ENCODE assay signal across 1 cellular context in genomic region chr12:109115758-109116610, GRCh38.
TF ChIP-seq lines count a peak whose summit lies in the region.

TSS of gene ACACB (plus strand) at chr12:109116587. CDS start at chr12:109139406, 22,819 bp downstream.

TF ChIP-seq in HepG2, 621 proteins besides CTCF, POLR2A, EP300 and RAD21 (continued from another document and continues in another):
- TF ChIP-seq ZNF784 (CRISPR knock-in tag; IDR thresholded peaks at IDR 0.05; ENCODE audit: borderline replicate concordance) = peak; percentile 52; the same call in 1 of the 2 replicates
- TF ChIP-seq HOMEZ (CRISPR knock-in tag; IDR thresholded peaks at IDR 0.05; ENCODE audit: low read depth) = no peak
- no peak for TF ChIP-seq ZNF337 (CRISPR knock-in tag; IDR thresholded peaks at IDR 0.05; ENCODE audit: borderline replicate concordance, low read depth)
- TF ChIP-seq ZSCAN22 (CRISPR knock-in tag; IDR thresholded peaks at IDR 0.05) = no peak
- TF ChIP-seq SNAPC4 (CRISPR knock-in tag; IDR thresholded peaks at IDR 0.05) = no peak
- no peak for TF ChIP-seq ZNF20 (CRISPR knock-in tag; IDR thresholded peaks at IDR 0.05)
- peak; percentile 62 for TF ChIP-seq ZNF883 (CRISPR knock-in tag; IDR thresholded peaks at IDR 0.05; ENCODE audit: not compliant biosample characterization)
- TF ChIP-seq FOXK1 (CRISPR knock-in tag; IDR thresholded peaks at IDR 0.05; ENCODE audit: borderline replicate concordance, low read depth) = peak; percentile 44; the same call in 1 of the 2 replicates
- TF ChIP-seq ZNF10 (CRISPR knock-in tag; IDR thresholded peaks at IDR 0.05; ENCODE audit: borderline replicate concordance, low read depth) = no peak
- TF ChIP-seq MED13 (CRISPR knock-in tag; IDR thresholded peaks at IDR 0.05) = no peak
- no peak for TF ChIP-seq SCMH1 (CRISPR knock-in tag; IDR thresholded peaks at IDR 0.05; ENCODE audit: borderline replicate concordance)
- TF ChIP-seq ZNF878 (CRISPR knock-in tag; IDR thresholded peaks at IDR 0.05) = no peak
- no peak for TF ChIP-seq HNRNPL (IDR thresholded peaks at IDR 0.05; ENCODE audit: low read depth, low read length)
- TF ChIP-seq CREB1 (IDR thresholded peaks at IDR 0.05) = no peak
- TF ChIP-seq CREB1 (CRISPR knock-in tag; IDR thresholded peaks at IDR 0.05) = peak; percentile 60; the same call in 1 of the 2 replicates
- no peak for TF ChIP-seq FOXM1 (CRISPR knock-in tag; IDR thresholded peaks at IDR 0.05)
- no peak for TF ChIP-seq PHF5A (CRISPR knock-in tag; IDR thresholded peaks at IDR 0.05; ENCODE audit: low read depth, unreplicated experiment)
- TF ChIP-seq TRIM22 (IDR thresholded peaks at IDR 0.05) = no peak
- no peak for TF ChIP-seq ZNF572 (CRISPR knock-in tag; IDR thresholded peaks at IDR 0.05)
- TF ChIP-seq TFDP1 (CRISPR knock-in tag; IDR thresholded peaks at IDR 0.05; ENCODE audit: borderline replicate concordance) = peak; percentile 67; the same call in 1 of the 2 replicates
- TF ChIP-seq FOXA3 (CRISPR knock-in tag; IDR thresholded peaks at IDR 0.05) = peak; percentile 71
- no peak for TF ChIP-seq SRSF4 (IDR thresholded peaks at IDR 0.05; ENCODE audit: low read depth, low read length, poor library complexity, severe bottlenecking)
- peak; percentile 68; the same call in 1 of the 2 replicates for TF ChIP-seq STAT5B (CRISPR knock-in tag; IDR thresholded peaks at IDR 0.05)
- no peak for TF ChIP-seq RFX3 (CRISPR knock-in tag; IDR thresholded peaks at IDR 0.05)
- TF ChIP-seq RFX1 (IDR thresholded peaks at IDR 0.05) = no peak
- TF ChIP-seq ZNF530 (CRISPR knock-in tag; IDR thresholded peaks at IDR 0.05; ENCODE audit: low read depth) = no peak
- no peak for TF ChIP-seq ZNF839 (CRISPR knock-in tag; IDR thresholded peaks at IDR 0.05; ENCODE audit: borderline replicate concordance)
- TF ChIP-seq ZNF703 (CRISPR knock-in tag; IDR thresholded peaks at IDR 0.05; ENCODE audit: borderline replicate concordance) = no peak
- TF ChIP-seq ZNF550 (CRISPR knock-in tag; IDR thresholded peaks at IDR 0.05; ENCODE audit: borderline replicate concordance) = no peak
- TF ChIP-seq ZFP37 (CRISPR knock-in tag; IDR thresholded peaks at IDR 0.05; ENCODE audit: borderline replicate concordance) = 0 out of 2 replicates have a peak, but pooled peaks have one; percentile 31
- no peak for TF ChIP-seq FLYWCH1 (CRISPR knock-in tag; IDR thresholded peaks at IDR 0.05)
- no peak for TF ChIP-seq GPBP1L1 (CRISPR knock-in tag; IDR thresholded peaks at IDR 0.05)
- TF ChIP-seq ZNF800 (CRISPR knock-in tag; IDR thresholded peaks at IDR 0.05) = no peak
- TF ChIP-seq NFE2L1 (CRISPR knock-in tag; IDR thresholded peaks at IDR 0.05; ENCODE audit: borderline replicate concordance) = no peak
- no peak; the same call in 1 of the 2 replicates for TF ChIP-seq SNAPC5 (CRISPR knock-in tag; IDR thresholded peaks at IDR 0.05; ENCODE audit: borderline replicate concordance)
- TF ChIP-seq PHF8 (CRISPR knock-in tag; IDR thresholded peaks at IDR 0.05) = peak; percentile 37
- no peak for TF ChIP-seq PLSCR1 (CRISPR knock-in tag; IDR thresholded peaks at IDR 0.05; ENCODE audit: borderline replicate concordance)
- TF ChIP-seq ZFP62 (CRISPR knock-in tag; IDR thresholded peaks at IDR 0.05) = no peak
- no peak for TF ChIP-seq ZNF513 (CRISPR knock-in tag; conservative IDR thresholded peaks at IDR 0.05)
- TF ChIP-seq CEBPG (CRISPR knock-in tag; IDR thresholded peaks at IDR 0.05) = peak; percentile 62
- no peak for TF ChIP-seq CREB3 (CRISPR knock-in tag; IDR thresholded peaks at IDR 0.05)
- 0 out of 2 replicates have a peak, but pooled peaks have one; percentile 21 for TF ChIP-seq ZNF768 (CRISPR knock-in tag; IDR thresholded peaks at IDR 0.05)
- no peak for TF ChIP-seq MTERF4 (CRISPR knock-in tag; IDR thresholded peaks at IDR 0.05)
- TF ChIP-seq ZMAT3 (CRISPR knock-in tag; conservative IDR thresholded peaks at IDR 0.05) = 0 out of 2 replicates have a peak, but pooled peaks have one; percentile 43
- no peak for TF ChIP-seq ZSCAN12 (CRISPR knock-in tag; IDR thresholded peaks at IDR 0.05)
